ENCODE assay signal across 1 cellular context in genomic region chr5:15702102-15702501, GRCh38.
TF ChIP-seq lines count a peak whose summit lies in the region.

No MANE protein-coding gene starts in this region.

TF ChIP-seq in K562, 482 proteins besides CTCF, POLR2A, EP300 and RAD21 (continued from another document):
- TF ChIP-seq ZNF395 (CRISPR knock-in tag; IDR thresholded peaks at IDR 0.05): no peak
- TF ChIP-seq ZNF316 (IDR thresholded peaks at IDR 0.05): peak; percentile 62; the same call in 1 of the 2 replicates
- 0 out of 2 replicates have a peak, but pooled peaks have one; percentile 16 for TF ChIP-seq MAFK (IDR thresholded peaks at IDR 0.05; ENCODE audit: low read length)
- no peak for TF ChIP-seq SMAD3 (CRISPR knock-in tag; conservative IDR thresholded peaks at IDR 0.05)
- TF ChIP-seq ARID4B (CRISPR knock-in tag; IDR thresholded peaks at IDR 0.05): no peak
- TF ChIP-seq FOXM1 (IDR thresholded peaks at IDR 0.05; ENCODE audit: low read depth): no peak
- TF ChIP-seq FOXM1 (CRISPR knock-in tag; IDR thresholded peaks at IDR 0.05; ENCODE audit: low read depth): no peak
- no peak for TF ChIP-seq CHCHD3 (CRISPR knock-in tag; IDR thresholded peaks at IDR 0.05)
- no peak for TF ChIP-seq NCOA6 (IDR thresholded peaks at IDR 0.05)
- peak; percentile 32; the same call in 1 of the 2 replicates for TF ChIP-seq MAFF (IDR thresholded peaks at IDR 0.05; ENCODE audit: low read length)
